In genomic region chr4:10569491-10569890, GRCh38 we compare ENCODE assay signal across 3 cellular contexts.
"Had no signal": no experiment of that assay in that cellular context is flagged by ENCODE, and none has a peak within 500 bp of the region (broad histone marks: within the 10 kb centered on the region; RNA-seq: fewer than 3 reads in every experiment).

No MANE protein-coding gene starts in this region.

- ATAC-seq: GM12878 had no signal

- H3K4me3 ChIP-seq: GM12878 had no signal

- DNase-seq: GDM1, GF-D8 had no signal
